Comparison of ENCODE assay signal across 19 cellular contexts in the genomic region with DNA sequence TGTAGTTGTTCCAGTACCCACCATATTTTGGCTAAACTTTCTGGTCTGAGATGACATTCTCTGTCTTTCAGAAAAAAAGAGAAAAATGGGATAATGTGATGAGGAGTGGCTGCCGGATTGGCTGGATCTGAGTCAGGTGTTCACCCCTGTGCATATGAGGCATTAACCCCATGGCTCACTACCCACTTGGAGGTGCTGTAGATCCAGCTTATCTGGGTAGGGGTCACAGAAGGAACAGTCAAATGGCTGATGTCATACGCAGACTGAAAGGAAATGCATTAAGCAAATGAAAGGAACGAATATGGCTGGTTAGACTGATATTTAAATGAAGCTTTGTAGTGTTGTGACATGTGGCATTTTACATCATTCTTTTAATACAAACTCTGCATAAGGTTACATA. TPM values are rescaled to one million over a fixed set of nuclear protein-coding genes. Genes with fewer than 3 reads are reported as not detected.
DNase-seq lines count a peak whose midpoint lies in the region; FAIRE-seq and TF ChIP-seq lines count a peak whose summit lies in the region.
"Had no signal": no experiment of that assay in that cellular context is flagged by ENCODE, and none has a peak within 500 bp of the region (broad histone marks: within the 10 kb centered on the region; RNA-seq: fewer than 3 reads in every experiment).

No MANE protein-coding gene starts in this region.

- H4K20me1 ChIP-seq in mammary epithelial cell (ENCODE audit: insufficient read depth, low read length) (no peaks in the 10 kb centered on the region), Karpas-422 (ENCODE audit: insufficient read depth, low read depth, low read length) (no peaks in the 10 kb centered on the region), H1 (replicated peaks in 1 of 2; ENCODE audit: control insufficient read depth in 1 of 2, insufficient read depth in 2 of 2, low read length in 2 of 2) (peaks cover 0 to 2% of the 10 kb centered on the region in 2 experiments)

- no TSS peak for BruUV-seq in mammary epithelial cell (replicated peaks; lab: Mats Ljungman, UMichigan)
- no TSS peak for BruUV-seq in MCF 10A (replicated peaks; lab: Mats Ljungman, UMichigan)

- CTCF ChIA-PET in mammary epithelial cell (lab: Charles Lee; ENCODE audit: low non-redundant PET) (no interaction called here), MCF 10A (lab: Yijun Ruan, JAX) (interaction anchor here (0.8 to 1.0 kb wide), 2 partner anchors 28 to 93 kb away, joined by 3 read pairs; no protein-coding TSS in a partner anchor), H1 (lab: Charles Lee; ENCODE audit: partially characterized antibody) (interaction anchor here (1.0 to 2.9 kb wide), 3 partner anchors 11 to 92 kb away, joined by 3 to 12 read pairs (median 11); no protein-coding TSS in a partner anchor)
- CTCF ChIA-PET in activated CD4-positive, alpha-beta T cell treated with anti-CD3 and anti-CD28 coated beads, Interleukin-2, amount 10 ng/mL, durations not matched to agents 7 days and 5 days (lab: Charles Lee) = interaction anchor here (1.3 kb wide), 1 partner anchor 9 kb away, joined by 3 read pairs; no protein-coding TSS in a partner anchor

- peaks cover 28% of the 10 kb centered on the region for H3K4me1 Mint-ChIP-seq in MCF 10A (ENCODE audit: insufficient read depth, unreplicated experiment)
- H3K4me1 Mint-ChIP-seq in activated CD4-positive, alpha-beta T cell treated with anti-CD3 and anti-CD28 coated beads, Interleukin-2, amount 10 ng/mL, durations not matched to agents 7 days and 5 days = peaks cover 21% of the 10 kb centered on the region

- no peak overlapping the region for H4K8ac ChIP-seq in H1 (ENCODE audit: extremely low read depth, insufficient read depth, low read length)

- H3K9me2 ChIP-seq in Karpas-422 (replicated peaks; ENCODE audit: insufficient read depth, low read length) = no peaks in the 10 kb centered on the region

- H3K79me2 ChIP-seq in mammary epithelial cell (ENCODE audit: insufficient read depth, low read length) (no peaks in the 10 kb centered on the region), Karpas-422 (ENCODE audit: low read length) (peaks cover 5% of the 10 kb centered on the region), H1 (ENCODE audit: control insufficient read depth in 1 of 2, insufficient read depth in 2 of 2, low read length in 2 of 2) (peaks cover 0 to 30% of the 10 kb centered on the region in 2 experiments; a peak in 2 of 4 replicates)

- dilution Hi-C loops in mammary epithelial cell (cut with HindIII; ENCODE audit: low sequenced_read_pairs) = no loop called here

- H3K36me3 Mint-ChIP-seq in MCF 10A (ENCODE audit: insufficient read depth, unreplicated experiment) = no peaks in the 10 kb centered on the region
- peaks cover 13% of the 10 kb centered on the region for H3K36me3 Mint-ChIP-seq in activated CD4-positive, alpha-beta T cell treated with anti-CD3 and anti-CD28 coated beads, Interleukin-2, amount 10 ng/mL, durations not matched to agents 7 days and 5 days (ENCODE audit: low read depth)

- WGBS in mammary epithelial cell (ENCODE audit: low coverage, missing lambda C conversion rate) = 94% methylated on average over 3 of the region's 3 CpGs
- 87% methylated on average over 3 of the region's 3 CpGs; no CpG with 5 or more reads in 1 of the 2 experiments for WGBS in H1 (ENCODE audit: extremely low coverage in 1 of 2, insufficient coverage in 1 of 2, insufficient read length in 1 of 2, insufficient replicate concordance in 2 of 2, low coverage in 1 of 2, low lambda C conversion rate in 2 of 2, missing lambda C conversion rate in 1 of 2), 2 experiments

- in situ Hi-C loops in mammary epithelial cell (cut with MboI; ENCODE audit: low sequenced_read_pairs in 2 of 2) = no loop called here

- no peaks in the 10 kb centered on the region for H3K9me3 ChIP-seq in mammary epithelial cell (replicated peaks; ENCODE audit: insufficient read depth, low read length)
- no peaks in the 10 kb centered on the region for H3K9me3 ChIP-seq in Karpas-422 (ENCODE audit: low read length)
- no peaks in the 10 kb centered on the region for H3K9me3 ChIP-seq in H1 (ENCODE audit: insufficient read depth in 2 of 2, low read depth in 1 of 2, low read length in 1 of 2)

- H3K23ac ChIP-seq in H1 (ENCODE audit: insufficient read length) = no peak overlapping the region

- H2BK12ac ChIP-seq in H1 (ENCODE audit: low read depth, low read length) = no peak overlapping the region

- intact Hi-C loops in mammary epithelial cell (cut with micrococcal nuclease) = no loop called here
- intact Hi-C loops in MCF 10A (cut with micrococcal nuclease) = no loop called here

- H3K4me3 ChIP-seq in mammary epithelial cell (replicated peaks in 1 of 3; ENCODE audit: insufficient read depth in 1 of 3, low read depth in 2 of 3, low read length in 3 of 3) (no peak overlapping the region), Karpas-422 (ENCODE audit: low read length) (no peak overlapping the region), H1 (ENCODE audit: extremely low read depth in 1 of 4, insufficient read depth in 2 of 4, low read depth in 3 of 4, low read length in 4 of 4) (no peak overlapping the region)
- H3K4me3 ChIP-seq: GM23248, SK-N-MC had no signal

- no peak overlapping the region for H2BK15ac ChIP-seq in H1 (ENCODE audit: low read length)

- H4K5ac ChIP-seq in H1 (ENCODE audit: insufficient read length, low read depth, low read length) = no peak overlapping the region

- no peak overlapping the region for H3K14ac ChIP-seq in H1 (ENCODE audit: insufficient read length)

- no peak overlapping the region for H2BK20ac ChIP-seq in H1 (ENCODE audit: low read length)

- H3K79me1 ChIP-seq in H1 (ENCODE audit: low read depth, low read length) = no peaks in the 10 kb centered on the region; the same call in 1 of the 2 replicates

- H3K18ac ChIP-seq in H1 (ENCODE audit: extremely low read depth, low read length) = no peak overlapping the region

- H3K27ac ChIP-seq in mammary epithelial cell (ENCODE audit: insufficient read depth, low read depth, low read length) = no peak overlapping the region
- H3K27ac ChIP-seq in Karpas-422 (ENCODE audit: low read length) = peak overlapping the region; percentile 69
- H3K27ac ChIP-seq in H1 (ENCODE audit: low read depth, low read length) = no peak overlapping the region
- H3K27ac ChIP-seq: GM23248, SK-N-MC had no signal

- H3K27me3 ChIP-seq in mammary epithelial cell (ENCODE audit: insufficient read depth, low read length) (no peaks in the 10 kb centered on the region), Karpas-422 (ENCODE audit: low read length) (no peaks in the 10 kb centered on the region), H1 (replicated peaks in 1 of 4; ENCODE audit: control insufficient read depth in 3 of 4, extremely low read depth in 1 of 4, insufficient read depth in 3 of 4, low read length in 3 of 4) (no peaks in the 10 kb centered on the region)

- peak; percentile 41 to 44; a peak in 3 of 4 replicates for TF ChIP-seq RAD21 in H1 (IDR thresholded peaks at IDR 0.05 in 1 of 2, conservative IDR thresholded peaks at IDR 0.05 in 1 of 2; ENCODE audit: low read depth in 2 of 2, low read length in 2 of 2)

- DNase-seq in mammary epithelial cell (no peak), MCF 10A (ENCODE audit: unreplicated experiment) (no peak), Karpas-422 (peak; percentile 64), H1 (ENCODE audit: low read depth in 1 of 2, low spot score in 2 of 2) (no peak), NCI-H524 treated with DMSO at 0.1 percent for 48 hours (lab: John Stamatoyannopoulos, UW) (no peak), mesenteric fat pad (ENCODE audit: low spot score) (no peak)
- no peak for DNase-seq in activated CD4-positive, alpha-beta T cell treated with anti-CD3 and anti-CD28 coated beads, Interleukin-2, amount 10 ng/mL, durations not matched to agents 7 days and 5 days
- DNase-seq: ACHN, C1 segment of cervical spinal cord, GDM1, GM23248, NCI-H1105 treated with DMSO at 0.1 percent for 48 hours, NCI-H1694, NCI-H2081 treated with DMSO at 0.1 percent for 48 hours, NCI-H226, OCI-M1, Right ventricle myocardium superior had no signal

- H3K4me2 ChIP-seq in mammary epithelial cell (ENCODE audit: insufficient read depth, low read depth, low read length) = no peak overlapping the region
- peak overlapping the region; percentile 29 for H3K4me2 ChIP-seq in Karpas-422 (ENCODE audit: low read depth, low read length, poor library complexity, severe bottlenecking)
- no peak overlapping the region for H3K4me2 ChIP-seq in H1 (ENCODE audit: insufficient read depth in 1 of 2, low read depth in 2 of 2, low read length in 2 of 2)

- no peak for TF ChIP-seq POLR2A in H1 (IDR thresholded peaks at IDR 0.05; ENCODE audit: control extremely low read depth in 1 of 2, low read depth in 2 of 2, low read length in 2 of 2)

- no peak overlapping the region for H3K4me3 Mint-ChIP-seq in MCF 10A (ENCODE audit: unreplicated experiment)
- H3K4me3 Mint-ChIP-seq in activated CD4-positive, alpha-beta T cell treated with anti-CD3 and anti-CD28 coated beads, Interleukin-2, amount 10 ng/mL, durations not matched to agents 7 days and 5 days = no peak overlapping the region

- peak overlapping the region; percentile 4 for H4K91ac ChIP-seq in H1 (replicated peaks; ENCODE audit: insufficient read length, low read length)

- no peak overlapping the region for H3K27ac Mint-ChIP-seq in MCF 10A (ENCODE audit: low read depth, unreplicated experiment)
- no peak overlapping the region for H3K27ac Mint-ChIP-seq in activated CD4-positive, alpha-beta T cell treated with anti-CD3 and anti-CD28 coated beads, Interleukin-2, amount 10 ng/mL, durations not matched to agents 7 days and 5 days

- H3K9me3 Mint-ChIP-seq in MCF 10A (ENCODE audit: unreplicated experiment) = no peaks in the 10 kb centered on the region
- peaks cover 3% of the 10 kb centered on the region for H3K9me3 Mint-ChIP-seq in activated CD4-positive, alpha-beta T cell treated with anti-CD3 and anti-CD28 coated beads, Interleukin-2, amount 10 ng/mL, durations not matched to agents 7 days and 5 days

- FAIRE-seq in H1 (lab: Jason Lieb, UNC) = no peak
- FAIRE-seq: GM19239 had no signal

- H3K36me3 ChIP-seq in mammary epithelial cell (ENCODE audit: insufficient read depth, low read length) = no peaks in the 10 kb centered on the region
- H3K36me3 ChIP-seq in Karpas-422 (ENCODE audit: insufficient read depth, low read length) = no peaks in the 10 kb centered on the region
- H3K36me3 ChIP-seq in H1 (ENCODE audit: control insufficient read depth in 2 of 4, insufficient read depth in 4 of 4, low read length in 3 of 4) = no peaks in the 10 kb centered on the region

- TF ChIP-seq CTCF in mammary epithelial cell (conservative IDR thresholded peaks at IDR 0.05 in 1 of 2, IDR thresholded peaks at IDR 0.05 in 1 of 2; ENCODE audit: extremely low read depth in 1 of 2, insufficient read depth in 1 of 2, low read depth in 1 of 2, low read length in 2 of 2) (no peak), MCF 10A (IDR thresholded peaks at IDR 0.05; ENCODE audit: unreplicated experiment) (no peak), H1 (IDR thresholded peaks at IDR 0.05; ENCODE audit: control extremely low read depth in 1 of 3, insufficient read depth in 1 of 3, low read depth in 1 of 3, low read length in 3 of 3) (peak in 1 of 3 experiments; percentile 4; a peak in 1 of 4 replicates)

- H2AFZ ChIP-seq in mammary epithelial cell (ENCODE audit: low read depth, low read length) (peak overlapping the region; percentile 31), Karpas-422 (ENCODE audit: low read length) (no peak overlapping the region), H1 (ENCODE audit: low read length) (no peak overlapping the region)
- H2AFZ ChIP-seq: GM23248 had no signal

- H3K9ac ChIP-seq in mammary epithelial cell (ENCODE audit: insufficient read depth, low read length) = no peak overlapping the region
- H3K9ac ChIP-seq in Karpas-422 (ENCODE audit: low read length) = 0 out of 2 replicates have a peak overlapping the region, but pooled peaks have one; percentile 6
- H3K9ac ChIP-seq in H1 (replicated peaks in 1 of 4; ENCODE audit: extremely low read depth in 1 of 4, low read depth in 3 of 4, low read length in 3 of 4) = no peak overlapping the region
- H3K9ac ChIP-seq: GM23248 had no signal

- no peak overlapping the region for H2AK5ac ChIP-seq in H1 (ENCODE audit: low read depth, low read length)

- H3K27me3 Mint-ChIP-seq in MCF 10A (ENCODE audit: insufficient read depth, unreplicated experiment) = no peaks in the 10 kb centered on the region
- H3K27me3 Mint-ChIP-seq in activated CD4-positive, alpha-beta T cell treated with anti-CD3 and anti-CD28 coated beads, Interleukin-2, amount 10 ng/mL, durations not matched to agents 7 days and 5 days = no peaks in the 10 kb centered on the region

- POLR2A ChIA-PET in MCF 10A (lab: Yijun Ruan, JAX) (interaction anchor here (0.8 to 3.0 kb wide), 5 partner anchors 12 to 105 kb away, joined by 3 to 9 read pairs (median 3); no protein-coding TSS in a partner anchor), H1 (lab: Charles Lee; ENCODE audit: partially characterized antibody) (no interaction called here)
- POLR2A ChIA-PET in activated CD4-positive, alpha-beta T cell treated with anti-CD3 and anti-CD28 coated beads, Interleukin-2, amount 10 ng/mL, durations not matched to agents 7 days and 5 days (lab: Charles Lee) = no interaction called here

- H3K4me1 ChIP-seq in mammary epithelial cell (ENCODE audit: insufficient read depth, low read length) (peaks cover 23% of the 10 kb centered on the region), Karpas-422 (ENCODE audit: low read length) (peaks cover 76% of the 10 kb centered on the region), H1 (replicated peaks in 1 of 4; ENCODE audit: control insufficient read depth in 3 of 4, insufficient read depth in 4 of 4, low read length in 3 of 4) (peaks cover 2 to 17% (median 11%) of the 10 kb centered on the region in 4 experiments)

- H3K4ac ChIP-seq in H1 (replicated peaks; ENCODE audit: insufficient read length, low read depth, low read length) = peak overlapping the region; percentile 7

- no peak for TF ChIP-seq EP300 in H1 (IDR thresholded peaks at IDR 0.05; ENCODE audit: borderline replicate concordance in 1 of 2, low read depth in 2 of 2, low read length in 2 of 2)

- H2BK5ac ChIP-seq in H1 (ENCODE audit: low read depth, low read length) = no peak overlapping the region; the same call in 1 of the 2 replicates

- no peak overlapping the region for H3K56ac ChIP-seq in H1 (replicated peaks; ENCODE audit: insufficient read length, low read depth, low read length)

- no peak overlapping the region for H2BK120ac ChIP-seq in H1 (replicated peaks; ENCODE audit: low read depth, low read length)

- H3K23me2 ChIP-seq in H1 (ENCODE audit: low read depth, low read length) = no peaks in the 10 kb centered on the region

RNA-seq across cellular contexts. Expression of a gene that starts 17.3 kb away (rescaled TPM):
- total RNA-seq in mammary epithelial cell (1 to 10 TPM; 1.7 to 2.2 TPM), MCF 10A (2022) (0.28 and 0.37 TPM in 2 replicates), mesenteric fat pad (22.1 TPM)
- polyA plus RNA-seq in mammary epithelial cell (1.4 TPM), H1 (2011; rRNA removed) (6.7 and 11.0 TPM in 2 replicates)
- 2.9 TPM for polyA minus RNA-seq in mammary epithelial cell
- 95.6 and 106 TPM in 2 replicates for total RNA-seq in Karpas-422 (2014; rRNA removed; shearing (Covaris generic); ENCODE audit: low replicate concordance)
- 42.2 and 44.1 TPM in 2 replicates for total RNA-seq in H1 (2021; fragmentation: NEBNext Ultra II Directional; extraction: Animal tissue kit (Norgen Biotek cat#: 25700))
- 14.2 TPM for polyA plus RNA-seq in H1 (2011; cell fraction: cytosol; rRNA removed)
- polyA plus RNA-seq in H1 (2011; cell fraction: nucleus; rRNA removed) = 10.1 TPM
- 18.1 to 22.4 TPM (median 20.9 TPM) in 4 replicates for polyA plus RNA-seq in H1 (2012, experiment 1 of 2)
- 1.7 TPM for polyA plus RNA-seq in H1 (2012, experiment 2 of 2)
- 17.1 TPM for polyA plus RNA-seq in H1 (2013, experiment 1 of 2)
- polyA plus RNA-seq in H1 (2013, experiment 2 of 2) = 15.5 TPM
- 54.7 and 71.0 TPM in 2 replicates for polyA minus RNA-seq in H1 (2011; rRNA and poly(A)+ RNA removed)
- polyA minus RNA-seq in H1 (2011; cell fraction: cytosol; rRNA and poly(A)+ RNA removed) = 16.1 TPM
- polyA minus RNA-seq in H1 (2011; cell fraction: nucleus; rRNA and poly(A)+ RNA removed) = 31.7 TPM
- total RNA-seq in activated CD4-positive, alpha-beta T cell treated with anti-CD3 and anti-CD28 coated beads, Interleukin-2, amount 10 ng/mL, durations not matched to agents 7 days and 5 days = 10 to 100 TPM; 11.0 to 11.6 TPM
